15 cellular contexts compared by ENCODE assay signal in the genomic region with DNA sequence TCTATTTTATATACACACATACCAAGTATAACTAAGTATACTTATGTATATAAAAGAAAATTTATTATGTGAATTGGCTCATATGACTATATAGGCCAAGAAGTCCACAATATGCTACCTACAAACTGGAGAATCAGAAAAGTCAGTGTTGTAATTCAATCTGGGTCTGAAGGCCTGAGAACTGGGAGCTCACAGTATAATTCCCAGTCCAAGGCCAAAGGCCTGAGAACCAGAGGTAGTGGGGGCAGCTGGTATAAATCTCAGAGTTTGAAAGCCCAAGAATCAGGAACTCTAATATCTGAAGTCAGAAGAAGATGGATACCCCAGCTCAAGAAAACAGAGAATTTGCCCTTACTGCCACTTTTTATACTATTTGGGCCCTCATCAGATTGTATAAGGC.
"Had no signal": no experiment of that assay in that cellular context is flagged by ENCODE, and none has a peak within 500 bp of the region (broad histone marks: within the 10 kb centered on the region; RNA-seq: fewer than 3 reads in every experiment).

No MANE protein-coding gene starts in this region.

- H3K9ac ChIP-seq: SK-N-SH had no signal

- H3K4me2 ChIP-seq: SK-N-SH had no signal

- H3K36me3 ChIP-seq: MG63 had no signal

- H3K4me3 ChIP-seq: MG63 had no signal

- H3K27ac ChIP-seq: RWPE1 had no signal

- DNase-seq: Karpas-422, KG1, MG63, NCI-H1092 treated with DMSO at 0.1 percent for 48 hours, NCI-H1436 treated with DMSO at 0.1 percent for 48 hours, NCI-H1694, NCI-H187 treated with DMSO at 0.1 percent for 48 hours, NCI-H2029 treated with DMSO at 0.1 percent for 48 hours, NCI-H2227 treated with DMSO at 0.1 percent for 48 hours, NCI-H524, NCI-H526 treated with DMSO at 0.1 percent for 48 hours, NCI-H748 treated with DMSO at 0.1 percent for 48 hours, SHP77, SK-N-SH had no signal

- H3K27me3 ChIP-seq: MG63 had no signal

- H3K9me3 ChIP-seq: MG63, SK-N-SH had no signal
